26 cellular contexts compared by ENCODE assay signal in the genomic region with DNA sequence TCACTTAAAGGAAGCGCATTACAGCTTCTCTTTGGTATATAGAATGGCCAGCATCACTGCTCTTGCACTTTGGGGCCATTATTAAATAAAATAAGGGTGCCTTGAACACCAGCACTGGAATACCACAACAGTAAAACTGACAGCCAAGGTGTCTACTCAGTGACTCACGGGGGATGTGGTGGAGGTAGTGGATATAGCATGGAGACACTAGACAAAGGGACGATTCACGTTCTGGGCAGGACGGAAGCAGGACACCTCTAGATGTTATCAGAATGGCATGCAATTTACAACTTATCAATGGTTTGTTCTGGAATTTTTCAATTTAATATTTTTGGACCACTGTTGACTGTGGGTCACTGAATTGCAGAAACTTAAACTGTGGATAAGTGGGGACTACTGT. TPM values are rescaled to one million over a fixed set of nuclear protein-coding genes. Genes with fewer than 3 reads are reported as not detected.
"Had no signal": no experiment of that assay in that cellular context is flagged by ENCODE, and none has a peak within 500 bp of the region (broad histone marks: within the 10 kb centered on the region; RNA-seq: fewer than 3 reads in every experiment).

No MANE protein-coding gene starts in this region.

- H3K4me3 Mint-ChIP-seq: mesothelial cell of epicardium; naive B cell; natural killer cell treated with Interleukin-12 subunit alpha and Interleukin-12 subunit beta and Interleukin-15 and Interleukin-18, amount 100 ng/mL, for 72 hours; neural crest cell; stimulated activated naive CD8-positive, alpha-beta T cell treated with anti-CD3 and anti-CD28 coated beads, Interleukin-15, amount 100 ng/mL, for 72 hours had no signal

- H3K36me3 ChIP-seq: neutrophil, suprapubic skin, transverse colon, upper lobe of right lung, vagina had no signal

- H3K36me3 Mint-ChIP-seq: mesothelial cell of epicardium; naive B cell; natural killer cell treated with Interleukin-12 subunit alpha and Interleukin-12 subunit beta and Interleukin-15 and Interleukin-18, amount 100 ng/mL, for 72 hours had no signal

- DNase-seq: dorsolateral prefrontal cortex; effector CD4-positive, alpha-beta T cell; hypothalamus; kidney; mesenchymal stem cell; mucosa of descending colon; naive B cell; stimulated activated CD4-positive, alpha-beta T cell treated with anti-CD3 and anti-CD28 coated beads, Interleukin-12 subunit alpha, Interleukin-12 subunit beta, amount 100 ng/mL, for 4 hours; stimulated activated CD4-positive, alpha-beta T cell treated with anti-CD3 and anti-CD28 coated beads, Interleukin-1b, Interleukin-23, amount 100 ng/mL, for 48 hours; stimulated activated CD4-positive, alpha-beta T cell treated with anti-CD3 and anti-CD28 coated beads, Interleukin-4, amount 100 ng/mL, for 1 hour; stimulated activated CD8-positive, alpha-beta memory T cell treated with anti-CD3 and anti-CD28 coated beads, Interleukin-4, amount 100 ng/mL, for 48 hours; stimulated activated naive CD4-positive, alpha-beta T cell; stimulated activated naive CD8-positive, alpha-beta T cell treated with anti-CD3 and anti-CD28 coated beads, Interleukin-15, amount 100 ng/mL, for 72 hours; transverse colon; upper lobe of right lung had no signal

- H3K27ac Mint-ChIP-seq: mesothelial cell of epicardium; naive B cell; natural killer cell treated with Interleukin-12 subunit alpha and Interleukin-12 subunit beta and Interleukin-15 and Interleukin-18, amount 100 ng/mL, for 72 hours; progenitor cell of endocrine pancreas; stimulated activated naive CD8-positive, alpha-beta T cell treated with anti-CD3 and anti-CD28 coated beads, Interleukin-15, amount 100 ng/mL, for 72 hours had no signal

- H3K9me3 Mint-ChIP-seq: mesothelial cell of epicardium; natural killer cell treated with Interleukin-12 subunit alpha and Interleukin-12 subunit beta and Interleukin-15 and Interleukin-18, amount 100 ng/mL, for 72 hours; neural crest cell; stimulated activated naive CD8-positive, alpha-beta T cell treated with anti-CD3 and anti-CD28 coated beads, Interleukin-15, amount 100 ng/mL, for 72 hours had no signal

- H3K4me1 Mint-ChIP-seq: neural crest cell had no signal

- H3K9me3 ChIP-seq: mucosa of descending colon, neutrophil, suprapubic skin, transverse colon, upper lobe of right lung, vagina had no signal

- H3K27me3 ChIP-seq: vagina had no signal

- ATAC-seq: left lobe of liver; mucosa of descending colon; natural killer cell treated with Interleukin-12 subunit alpha and Interleukin-12 subunit beta and Interleukin-15 and Interleukin-18, amount 100 ng/mL, for 72 hours; sciatic nerve; stimulated activated naive CD8-positive, alpha-beta T cell treated with anti-CD3 and anti-CD28 coated beads, Interleukin-15, amount 100 ng/mL, for 72 hours; upper lobe of right lung had no signal

- H3K4me3 ChIP-seq: dorsolateral prefrontal cortex, lung, mucosa of descending colon, smooth muscle cell, suprapubic skin, transverse colon, upper lobe of right lung, vagina had no signal

RNA-seq across cellular contexts. Expression of a gene that starts 32.9 kb away (rescaled TPM):
- total RNA-seq: natural killer cell treated with Interleukin-12 subunit alpha and Interleukin-12 subunit beta and Interleukin-15 and Interleukin-18, amount 100 ng/mL, for 72 hours had no signal
